28 cellular contexts compared by ENCODE assay signal in genomic region chr6:84489598-84489997, GRCh38.
"Had no signal": no experiment of that assay in that cellular context is flagged by ENCODE, and none has a peak within 500 bp of the region (broad histone marks: within the 10 kb centered on the region; RNA-seq: fewer than 3 reads in every experiment).

No MANE protein-coding gene starts in this region.

- H3K9me3 Mint-ChIP-seq: stimulated activated effector memory CD8-positive, alpha-beta T cell treated with anti-CD3 and anti-CD28 coated beads, Interleukin-12 subunit alpha, Interleukin-12 subunit beta, amount 100 ng/mL, for 72 hours had no signal

- H3K27me3 ChIP-seq: stomach, suprapubic skin, testis, thyroid gland, tibial artery, tibial nerve, transverse colon, upper lobe of left lung, upper lobe of right lung, uterus, vagina had no signal

- DNase-seq: stimulated activated CD4-positive, alpha-beta T cell treated with anti-CD3 and anti-CD28 coated beads, Interleukin-2, amount 100 ng/mL, for 48 hours; stimulated activated CD4-positive, alpha-beta T cell treated with anti-CD3 and anti-CD28 coated beads, Interleukin-4, amount 100 ng/mL, for 1 hour; stimulated activated CD4-positive, alpha-beta T cell treated with anti-CD3 and anti-CD28 coated beads, Interleukin-4, amount 100 ng/mL, for 24 hours; stimulated activated CD4-positive, alpha-beta T cell treated with anti-CD3 and anti-CD28 coated beads, Interleukin-4, amount 100 ng/mL, for 4 hours; stimulated activated CD8-positive, alpha-beta memory T cell treated with anti-CD3 and anti-CD28 coated beads, Interleukin-4, amount 100 ng/mL, for 48 hours; stimulated activated naive B cell treated with anti-CD40 and anti-IgM and Interleukin-4, amounts not matched to agents 10 μg/mL and 1 μg/mL and 100 μg/mL, for 72 hours; stimulated activated naive CD4-positive, alpha-beta T cell; stimulated activated naive CD4-positive, alpha-beta T cell treated with Interleukin-2 at 50 U/mL for 16 hours; stimulated activated naive CD8-positive, alpha-beta T cell treated with anti-CD3 and anti-CD28 coated beads, Interleukin-15, amount 100 ng/mL, for 72 hours; stimulated activated naive CD8-positive, alpha-beta T cell treated with anti-CD3 and anti-CD28 coated beads, Interleukin-15, Interleukin-2, amounts not matched to agents 100 U/mL and 50 U/mL, for 24 hours; stomach; substantia nigra; testis; thyroid gland; tibial artery; transverse colon; trophoblast cell; upper lobe of left lung; upper lobe of right lung; uterus had no signal

- H3K36me3 ChIP-seq: stomach, suprapubic skin, thoracic aorta, thyroid gland, tibial artery, tibial nerve, transverse colon, upper lobe of left lung, upper lobe of right lung, uterus, vagina had no signal

- H3K27me3 Mint-ChIP-seq: stimulated activated memory B cell treated with anti-CD40 and anti-IgM and Interleukin-4, amounts not matched to agents 10 μg/mL and 1 μg/mL and 100 μg/mL, for 72 hours; stimulated activated naive B cell treated with anti-CD40 and anti-IgM and Interleukin-4, amounts not matched to agents 10 μg/mL and 1 μg/mL and 100 μg/mL, for 72 hours; stimulated activated naive CD8-positive, alpha-beta T cell treated with anti-CD3 and anti-CD28 coated beads, Interleukin-15, amount 100 ng/mL, for 72 hours; stimulated activated naive CD8-positive, alpha-beta T cell treated with anti-CD3 and anti-CD28 coated beads, Interleukin-15, Interleukin-2, amounts not matched to agents 100 ng/mL and 50 ng/mL, for 24 hours; type B pancreatic cell had no signal

- H3K36me3 Mint-ChIP-seq: stimulated activated effector memory CD8-positive, alpha-beta T cell treated with anti-CD3 and anti-CD28 coated beads, Interleukin-12 subunit alpha, Interleukin-12 subunit beta, amount 100 ng/mL, for 72 hours; stimulated activated memory B cell treated with anti-CD40 and anti-IgM and Interleukin-4, amounts not matched to agents 10 μg/mL and 1 μg/mL and 100 μg/mL, for 72 hours; stimulated activated naive B cell treated with anti-CD40 and anti-IgM and Interleukin-4, amounts not matched to agents 10 μg/mL and 1 μg/mL and 100 μg/mL, for 72 hours; type B pancreatic cell had no signal

- ATAC-seq: stimulated activated effector memory CD8-positive, alpha-beta T cell treated with anti-CD3 and anti-CD28 coated beads, Interleukin-12 subunit alpha, Interleukin-12 subunit beta, amount 100 ng/mL, for 72 hours; stimulated activated memory B cell treated with anti-CD40 and anti-IgM and Interleukin-4, amounts not matched to agents 10 μg/mL and 1 μg/mL and 100 μg/mL, for 72 hours; stimulated activated naive B cell treated with anti-CD40 and anti-IgM and Interleukin-4, amounts not matched to agents 10 μg/mL and 1 μg/mL and 100 μg/mL, for 72 hours; stimulated activated naive CD8-positive, alpha-beta T cell treated with anti-CD3 and anti-CD28 coated beads, Interleukin-15, amount 100 ng/mL, for 72 hours; stimulated activated naive CD8-positive, alpha-beta T cell treated with anti-CD3 and anti-CD28 coated beads, Interleukin-15, Interleukin-2, amounts not matched to agents 100 U/mL and 50 U/mL, for 24 hours; upper lobe of right lung had no signal

- H3K9me3 ChIP-seq: suprapubic skin, testis, thoracic aorta, thyroid gland, tibial artery, tibial nerve, transverse colon, upper lobe of right lung, uterus, vagina had no signal

- H3K27ac Mint-ChIP-seq: stimulated activated effector memory CD8-positive, alpha-beta T cell treated with anti-CD3 and anti-CD28 coated beads, Interleukin-12 subunit alpha, Interleukin-12 subunit beta, amount 100 ng/mL, for 72 hours; stimulated activated memory B cell treated with anti-CD40 and anti-IgM and Interleukin-4, amounts not matched to agents 10 μg/mL and 1 μg/mL and 100 μg/mL, for 72 hours; stimulated activated naive B cell treated with anti-CD40 and anti-IgM and Interleukin-4, amounts not matched to agents 10 μg/mL and 1 μg/mL and 100 μg/mL, for 72 hours; stimulated activated naive CD8-positive, alpha-beta T cell treated with anti-CD3 and anti-CD28 coated beads, Interleukin-15, amount 100 ng/mL, for 72 hours; stimulated activated naive CD8-positive, alpha-beta T cell treated with anti-CD3 and anti-CD28 coated beads, Interleukin-15, Interleukin-2, amounts not matched to agents 100 ng/mL and 50 ng/mL, for 24 hours; type B pancreatic cell had no signal

- H3K4me1 Mint-ChIP-seq: stimulated activated effector memory CD8-positive, alpha-beta T cell treated with anti-CD3 and anti-CD28 coated beads, Interleukin-12 subunit alpha, Interleukin-12 subunit beta, amount 100 ng/mL, for 72 hours; stimulated activated memory B cell treated with anti-CD40 and anti-IgM and Interleukin-4, amounts not matched to agents 10 μg/mL and 1 μg/mL and 100 μg/mL, for 72 hours; stimulated activated naive B cell treated with anti-CD40 and anti-IgM and Interleukin-4, amounts not matched to agents 10 μg/mL and 1 μg/mL and 100 μg/mL, for 72 hours; stimulated activated naive CD8-positive, alpha-beta T cell treated with anti-CD3 and anti-CD28 coated beads, Interleukin-15, amount 100 ng/mL, for 72 hours had no signal

- H3K4me1 ChIP-seq: stomach, suprapubic skin, testis, thyroid gland, tibial nerve, transverse colon, upper lobe of left lung, upper lobe of right lung, uterus, vagina had no signal

- H3K4me3 Mint-ChIP-seq: stimulated activated effector memory CD8-positive, alpha-beta T cell treated with anti-CD3 and anti-CD28 coated beads, Interleukin-12 subunit alpha, Interleukin-12 subunit beta, amount 100 ng/mL, for 72 hours; stimulated activated memory B cell treated with anti-CD40 and anti-IgM and Interleukin-4, amounts not matched to agents 10 μg/mL and 1 μg/mL and 100 μg/mL, for 72 hours; stimulated activated naive B cell treated with anti-CD40 and anti-IgM and Interleukin-4, amounts not matched to agents 10 μg/mL and 1 μg/mL and 100 μg/mL, for 72 hours; stimulated activated naive CD8-positive, alpha-beta T cell treated with anti-CD3 and anti-CD28 coated beads, Interleukin-15, amount 100 ng/mL, for 72 hours; stimulated activated naive CD8-positive, alpha-beta T cell treated with anti-CD3 and anti-CD28 coated beads, Interleukin-15, Interleukin-2, amounts not matched to agents 100 ng/mL and 50 ng/mL, for 24 hours; type B pancreatic cell had no signal

- H3K27ac ChIP-seq: stomach, suprapubic skin, testis, thoracic aorta, thyroid gland, tibial artery, tibial nerve, transverse colon, upper lobe of left lung, upper lobe of right lung, uterus, vagina had no signal

- H3K4me3 ChIP-seq: stomach, suprapubic skin, testis, thoracic aorta, thyroid gland, tibial artery, tibial nerve, transverse colon, upper lobe of left lung, upper lobe of right lung, uterus, vagina had no signal
